Comparison of ENCODE assay signal across 11 cellular contexts in the genomic region with DNA sequence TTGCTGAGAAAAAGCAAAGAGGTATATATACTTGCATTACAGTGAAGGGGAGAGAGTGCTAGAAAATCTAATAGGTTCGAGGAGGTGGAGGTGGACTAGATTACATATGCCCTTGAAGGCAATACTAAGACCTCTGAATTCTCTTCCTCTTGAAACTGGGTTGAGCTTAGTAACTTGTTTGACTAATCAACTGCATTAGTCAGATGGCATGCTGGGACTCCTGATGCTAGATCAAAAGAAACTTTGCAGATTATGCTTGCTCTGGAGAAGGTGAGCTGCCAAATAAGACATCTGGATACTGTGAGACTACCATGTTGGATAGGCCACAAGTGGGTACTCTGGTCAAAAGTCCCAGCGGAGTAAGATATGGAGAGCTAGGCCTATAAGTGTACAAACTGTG.
A peak's percentile ranks its signal among the peaks of the same experiment; 100 is the strongest.
DNase-seq lines count a peak whose midpoint lies in the region; ATAC-seq and TF ChIP-seq lines count a peak whose summit lies in the region.
"Had no signal": no experiment of that assay in that cellular context is flagged by ENCODE, and none has a peak within 500 bp of the region (broad histone marks: within the 10 kb centered on the region; RNA-seq: fewer than 3 reads in every experiment).

No MANE protein-coding gene starts in this region.

- intact Hi-C loops in right lobe of liver (cut with DNase I) = no loop called here

- no peak overlapping the region for H3K9ac ChIP-seq in MM.1S (ENCODE audit: low read length)

- DNase-seq in HPDE6-E6E7 (ENCODE audit: extremely low spot score) (peak; percentile 20), RWPE2 (ENCODE audit: low spot score) (no peak), kidney tubule cell (ENCODE audit: low spot score) (peak; percentile 18), MM.1S (no peak), right lobe of liver (no peak), T-helper 2 cell (no peak)
- DNase-seq: CD8-positive, alpha-beta T cell; COR-L47 had no signal

- peak; percentile 14; the same call in 1 of the 3 replicates for ATAC-seq in RWPE2 (ENCODE audit: low read depth)
- peak; percentile 61 for ATAC-seq in esophagus mucosa
- ATAC-seq in right lobe of liver = no peak
- ATAC-seq: A549; CD8-positive, alpha-beta T cell had no signal

- no peaks in the 10 kb centered on the region for H3K9me2 ChIP-seq in MM.1S (replicated peaks; ENCODE audit: insufficient read depth, low read length)

- no peaks in the 10 kb centered on the region for H4K20me1 ChIP-seq in MM.1S (ENCODE audit: insufficient read depth, low read length)

- no peak overlapping the region for H3K4me2 ChIP-seq in MM.1S (ENCODE audit: low read depth, low read length)
- H3K4me2 ChIP-seq: A549 had no signal

- H3K4me3 ChIP-seq in RWPE2 (ENCODE audit: severe bottlenecking) (no peak overlapping the region), MM.1S (ENCODE audit: low read length) (no peak overlapping the region), right lobe of liver (no peak overlapping the region)
- H3K4me3 ChIP-seq: A549, HAP-1 had no signal

- H3K27me3 ChIP-seq in RWPE2 (ENCODE audit: insufficient read depth, poor library complexity, severe bottlenecking) = no peaks in the 10 kb centered on the region
- no peaks in the 10 kb centered on the region for H3K27me3 ChIP-seq in MM.1S (replicated peaks; ENCODE audit: insufficient read depth, low read length)
- no peaks in the 10 kb centered on the region for H3K27me3 ChIP-seq in right lobe of liver

- H3K4me1 ChIP-seq in RWPE2 (ENCODE audit: insufficient read depth, poor library complexity, severe bottlenecking) = peaks cover 7% of the 10 kb centered on the region
- H3K4me1 ChIP-seq in MM.1S (ENCODE audit: low read length) = no peaks in the 10 kb centered on the region
- no peaks in the 10 kb centered on the region for H3K4me1 ChIP-seq in right lobe of liver
- H3K4me1 ChIP-seq: A549, HAP-1 had no signal

- WGBS in right lobe of liver (ENCODE audit: insufficient coverage, low coverage, low lambda C conversion rate, missing lambda C conversion rate) = 77% methylated on average over 2 of the region's 2 CpGs

- TF ChIP-seq CTCF in RWPE2 (IDR thresholded peaks at IDR 0.05; ENCODE audit: poor library complexity, severe bottlenecking) = no peak
- TF ChIP-seq CTCF in MM.1S (IDR thresholded peaks at IDR 0.05; ENCODE audit: low read length) = no peak
- no peak for TF ChIP-seq CTCF in right lobe of liver (IDR thresholded peaks at IDR 0.05)

- H3K9me3 ChIP-seq in RWPE2 (ENCODE audit: severe bottlenecking) (no peaks in the 10 kb centered on the region), MM.1S (replicated peaks; ENCODE audit: insufficient read depth, low read length) (no peaks in the 10 kb centered on the region), right lobe of liver (no peaks in the 10 kb centered on the region)
- H3K9me3 ChIP-seq: A549, HAP-1 had no signal

- no peak for TF ChIP-seq POLR2A in right lobe of liver (IDR thresholded peaks at IDR 0.05)

- no peaks in the 10 kb centered on the region for H3F3A ChIP-seq in MM.1S (ENCODE audit: insufficient read depth, low read length)

- H3K79me2 ChIP-seq in MM.1S (ENCODE audit: low read length) = no peaks in the 10 kb centered on the region

- H3K27ac ChIP-seq in RWPE2 (ENCODE audit: poor library complexity, severe bottlenecking) (no peak overlapping the region), MM.1S (ENCODE audit: low read length) (no peak overlapping the region), right lobe of liver (no peak overlapping the region)
- H3K27ac ChIP-seq: A549 had no signal

- no peak overlapping the region for H2AFZ ChIP-seq in MM.1S (ENCODE audit: low read length)

- H3K36me3 ChIP-seq in RWPE2 (ENCODE audit: low read depth) (no peaks in the 10 kb centered on the region), MM.1S (replicated peaks; ENCODE audit: insufficient read depth, low read length) (no peaks in the 10 kb centered on the region), right lobe of liver (no peaks in the 10 kb centered on the region)
- H3K36me3 ChIP-seq: HAP-1 had no signal

Comparison
In these comparisons a context has a peak if more than half of its experiments do, and no peak if none do; other contexts are left out.
1. DNase-seq: peak in HPDE6-E6E7 (single experiment) and kidney tubule cell (single experiment); none in RWPE2 (single experiment), MM.1S (single experiment), right lobe of liver (0 of 3) and T-helper 2 cell (0 of 5).
2. ATAC-seq: peak in RWPE2 (single experiment) and esophagus mucosa (single experiment); none in right lobe of liver (0 of 4).